ENCODE assay signal across 7 cellular contexts in genomic region chr11:76862794-76863193, GRCh38. TPM values are rescaled to one million over a fixed set of nuclear protein-coding genes. Genes with fewer than 3 reads are reported as not detected.
DNase-seq lines count a peak whose midpoint lies in the region; ATAC-seq, FAIRE-seq and TF ChIP-seq lines count a peak whose summit lies in the region.
"Not testable (repeated sequence)": the region's sequence is repeated elsewhere in the genome, so short reads cannot be mapped to it uniquely, and the experiment has no call there.

No MANE protein-coding gene starts in this region.

- FAIRE-seq in K562 (lab: Jason Lieb, UNC); keratinocyte (lab: Jason Lieb, UNC): not testable (repeated sequence)

- 77% methylated on average over 2 of the region's 2 CpGs for WGBS in K562 (ENCODE audit: insufficient coverage, low coverage, missing lambda C conversion rate)
- WGBS in upper lobe of left lung, 2 donors: 88 to 90% methylated on average over 2 of the region's 2 CpGs

- intact Hi-C loops in K562 (cut with micrococcal nuclease): not testable (repeated sequence)

- TF ChIP-seq RAD21 in K562 (CRISPR knock-in tag; conservative IDR thresholded peaks at IDR 0.05 in 1 of 2, IDR thresholded peaks at IDR 0.05 in 1 of 2): not testable (repeated sequence)

- not testable (repeated sequence) for H3K36me3 Mint-ChIP-seq in T-cell

- peak overlapping the region in 3 of 10 experiments; percentile 4 to 85 (median 83); a peak in 2 of 20 replicates for H3K4me3 ChIP-seq in BLaER1 treated with 17β-estradiol and CSF1 and Interleukin-3, amounts not matched to agents 10 nM and 100 nM
- H3K4me3 ChIP-seq in HEK293 (ENCODE audit: low read depth, low read length); K562: not testable (repeated sequence)
- H3K4me3 ChIP-seq in keratinocyte (ENCODE audit: control insufficient read depth in 2 of 3, extremely low read depth in 1 of 3, insufficient read depth in 2 of 3, low read depth in 1 of 3, low read length in 3 of 3): peak overlapping the region in 1 of 3 experiments; percentile 63
- peak overlapping the region; percentile 100 for H3K4me3 ChIP-seq in neuron (ENCODE audit: low read length)
- peak overlapping the region in 1 of 4 donors; percentile 92 for H3K4me3 ChIP-seq in upper lobe of left lung

- H3K9me3 Mint-ChIP-seq in T-cell: not testable (repeated sequence)

- DNase-seq in T-cell; K562 (ENCODE audit: extremely low read depth in 1 of 4, low spot score in 3 of 4); keratinocyte (ENCODE audit: low read depth, low spot score); upper lobe of left lung: not testable (repeated sequence)

- not testable (repeated sequence) for TF ChIP-seq CTCF in HEK293 (tag by site-specific recombination; IDR thresholded peaks at IDR 0.05); K562 (IDR thresholded peaks at IDR 0.05 in 2 of 3, conservative IDR thresholded peaks at IDR 0.05 in 1 of 3; ENCODE audit: insufficient read depth in 2 of 3, low read depth in 1 of 3, low read length in 3 of 3); keratinocyte (optimal IDR thresholded peaks at IDR 0.05 in 1 of 3, IDR thresholded peaks at IDR 0.05 in 1 of 3, conservative IDR thresholded peaks at IDR 0.05 in 1 of 3; ENCODE audit: extremely low read depth in 1 of 3, insufficient read depth in 2 of 3, low read length in 3 of 3); upper lobe of left lung (IDR thresholded peaks at IDR 0.05)

- not testable (repeated sequence) for TF ChIP-seq EP300 in K562 (IDR thresholded peaks at IDR 0.05; ENCODE audit: low read length); upper lobe of left lung (IDR thresholded peaks at IDR 0.05)

- not testable (repeated sequence) for ATAC-seq in T-cell (replicated peaks in 1 of 4); K562; upper lobe of left lung (ENCODE audit: low FRiP score in 2 of 2)

- not testable (repeated sequence) for H2AFZ ChIP-seq in K562 (ENCODE audit: low read depth, low read length); keratinocyte (ENCODE audit: control insufficient read depth, low read length); neuron (ENCODE audit: low read depth, low read length)

- not testable (repeated sequence) for BruUV-seq in K562 (replicated peaks; lab: Mats Ljungman, UMichigan)

- in situ Hi-C loops in K562 (cut with MboI): not testable (repeated sequence)

- CTCF ChIA-PET in HEK293 (lab: Yijun Ruan, JAX): interaction anchor here (0.6 to 1.4 kb wide), 3 partner anchors 37 to 128 kb away, joined by 3 to 5 read pairs (median 4); no protein-coding TSS in a partner anchor
- CTCF ChIA-PET in T-cell (lab: Charles Lee); K562 (lab: Yijun Ruan, JAX; ENCODE audit: low intra/inter-chr PET ratio): not testable (repeated sequence)

- H3K27ac Mint-ChIP-seq in T-cell: peak overlapping the region; percentile 8 to 54

- H3K9me1 ChIP-seq in K562 (ENCODE audit: control insufficient read depth, insufficient read depth, low read length); keratinocyte (ENCODE audit: control insufficient read depth, extremely low read depth, insufficient read depth, low read length): not testable (repeated sequence)

- peaks cover 23 to 29% (median 26%) of the 10 kb centered on the region in 3 donors for H3K4me1 Mint-ChIP-seq in T-cell

- H4K20me1 ChIP-seq in BLaER1 treated with 17β-estradiol and CSF1 and Interleukin-3, amounts not matched to agents 10 nM and 100 nM: peaks cover 0 to 22% (median 3%) of the 10 kb centered on the region in 11 experiments; a peak in 6 of 22 replicates
- H4K20me1 ChIP-seq in K562 (replicated peaks; ENCODE audit: control insufficient read depth, insufficient read depth, low read length); keratinocyte (ENCODE audit: control insufficient read depth, extremely low read depth, insufficient read depth, low read length): not testable (repeated sequence)

- not testable (repeated sequence) for H3K27ac ChIP-seq in BLaER1 treated with 17β-estradiol and CSF1 and Interleukin-3, amounts not matched to agents 10 nM and 100 nM; HEK293 (ENCODE audit: extremely low read depth, low read depth, low read length); K562 (ENCODE audit: extremely low read depth, low read depth, low read length); keratinocyte (ENCODE audit: control insufficient read depth, insufficient read depth, low read length)
- H3K27ac ChIP-seq in upper lobe of left lung: peak overlapping the region in 3 of 4 donors; percentile 2 to 57 (median 46)

- H3K36me3 ChIP-seq in BLaER1 treated with 17β-estradiol and CSF1 and Interleukin-3, amounts not matched to agents 10 nM and 100 nM: peaks cover 0 to 22% (median 5%) of the 10 kb centered on the region in 11 experiments; a peak in 12 of 22 replicates
- H3K36me3 ChIP-seq in HEK293 (ENCODE audit: control insufficient read depth in 2 of 2, insufficient read depth in 1 of 2, low read length in 2 of 2); K562 (ENCODE audit: control insufficient read depth, insufficient read depth, low read length); keratinocyte (ENCODE audit: control insufficient read depth in 2 of 2, extremely low read depth in 1 of 2, insufficient read depth in 2 of 2, low read length in 2 of 2); upper lobe of left lung: not testable (repeated sequence)
- H3K36me3 ChIP-seq in neuron (ENCODE audit: insufficient read depth, low read length): peaks cover 10% of the 10 kb centered on the region

- dilution Hi-C loops in keratinocyte (cut with MboI; ENCODE audit: extremely low pct_ligation_motif_present, low sequenced_read_pairs): not testable (repeated sequence)

- H3K9me3 ChIP-seq in BLaER1 treated with 17β-estradiol and CSF1 and Interleukin-3, amounts not matched to agents 10 nM and 100 nM (replicated peaks in 1 of 11); HEK293 (ENCODE audit: control insufficient read depth, insufficient read depth, low read depth, low read length); K562 (replicated peaks; ENCODE audit: control insufficient read depth, insufficient read depth, low read depth, low read length); keratinocyte (ENCODE audit: control insufficient read depth, low read depth, low read length); neuron (ENCODE audit: low read length); upper lobe of left lung: not testable (repeated sequence)

- H3K27me3 ChIP-seq in BLaER1 treated with 17β-estradiol and CSF1 and Interleukin-3, amounts not matched to agents 10 nM and 100 nM; K562 (ENCODE audit: control insufficient read depth in 2 of 2, insufficient read depth in 2 of 2, low read length in 2 of 2); keratinocyte (ENCODE audit: control insufficient read depth, extremely low read depth, insufficient read depth, low read length); neuron (ENCODE audit: insufficient read depth, low read length); upper lobe of left lung: not testable (repeated sequence)

- peaks cover 19 to 57% (median 45%) of the 10 kb centered on the region in 10 experiments for H3K4me1 ChIP-seq in BLaER1 treated with 17β-estradiol and CSF1 and Interleukin-3, amounts not matched to agents 10 nM and 100 nM
- not testable (repeated sequence) for H3K4me1 ChIP-seq in HEK293 (ENCODE audit: control insufficient read depth, insufficient read depth, low read length)
- H3K4me1 ChIP-seq in K562 (replicated peaks in 1 of 2; ENCODE audit: control insufficient read depth in 2 of 2, insufficient read depth in 2 of 2, low read length in 2 of 2) (peaks cover 16 to 23% of the 10 kb centered on the region in 2 experiments; a peak in 4 of 5 replicates), keratinocyte (ENCODE audit: control insufficient read depth, extremely low read depth, insufficient read depth, low read length) (peaks cover 23% of the 10 kb centered on the region), neuron (ENCODE audit: insufficient read depth, low read length) (peaks cover 21% of the 10 kb centered on the region), upper lobe of left lung (peaks cover 19 to 39% (median 31%) of the 10 kb centered on the region in 4 donors)

- H3K4me3 Mint-ChIP-seq in T-cell: not testable (repeated sequence)

- peaks cover 27% of the 10 kb centered on the region for H3K79me2 ChIP-seq in K562 (ENCODE audit: control insufficient read depth, insufficient read depth, low read length)
- H3K79me2 ChIP-seq in keratinocyte (ENCODE audit: control insufficient read depth, insufficient read depth, low read length): peaks cover 57% of the 10 kb centered on the region

- not testable (repeated sequence) for TF ChIP-seq POLR2A in K562 (conservative IDR thresholded peaks at IDR 0.05); upper lobe of left lung (IDR thresholded peaks at IDR 0.05)

- H3K4me2 ChIP-seq in BLaER1 treated with 17β-estradiol and CSF1 and Interleukin-3, amounts not matched to agents 10 nM and 100 nM: peak overlapping the region in 9 of 11 experiments; percentile 4 to 99 (median 96); a peak in 14 of 22 replicates
- not testable (repeated sequence) for H3K4me2 ChIP-seq in K562 (ENCODE audit: insufficient read depth, low read length)
- H3K4me2 ChIP-seq in keratinocyte (ENCODE audit: control insufficient read depth, extremely low read depth, insufficient read depth, low read depth, low read length): peak overlapping the region; percentile 77

- POLR2A ChIA-PET in HEK293 (lab: Yijun Ruan, JAX); T-cell (lab: Charles Lee): not testable (repeated sequence)
- POLR2A ChIA-PET in K562 (lab: Yijun Ruan, JAX): interaction anchor here (0.6 to 4.3 kb wide), 7 partner anchors 8 to 139 kb away, joined by 3 to 12 read pairs (median 3); no protein-coding TSS in a partner anchor

- H3K9ac ChIP-seq in BLaER1 treated with 17β-estradiol and CSF1 and Interleukin-3, amounts not matched to agents 10 nM and 100 nM; K562 (ENCODE audit: insufficient read depth in 1 of 2, low read depth in 2 of 2, low read length in 2 of 2); keratinocyte (ENCODE audit: control insufficient read depth, extremely low read depth, insufficient read depth, low read length): not testable (repeated sequence)

- H3K27me3 Mint-ChIP-seq in T-cell: not testable (repeated sequence)

RNA-seq across cellular contexts. Expression of gene ACER3, which starts 2.1 kb away (rescaled TPM):
- total RNA-seq in T-cell (1 to 10 TPM; 4.3 to 9.0 (median 5.2) TPM), K562 (2014; rRNA removed) (5.6 and 7.5 TPM in 2 replicates), K562 (2014; rRNA removed; fragmentation: Illumina TruSeq; extraction: Trizol) (9.5 and 13.3 TPM in 2 replicates), K562 (2015; rRNA removed; fragmentation: Illumina TruSeq; extraction: Trizol) (8.6 and 10.3 TPM in 2 replicates), K562 (2021) (10.5 and 13.1 TPM in 2 replicates), upper lobe of left lung (10 to 100 TPM; 10.5 to 46.7 (median 17.1) TPM)
- total RNA-seq in K562 (2011; cell fraction: chromatin; rRNA removed; ENCODE audit: low replicate concordance): 28.7 and 32.1 TPM in 2 replicates
- 16.7 and 18.3 TPM in 2 replicates for total RNA-seq in K562 (2011; cell fraction: nucleolus; rRNA removed)
- 17.2 and 24.5 TPM in 2 replicates for total RNA-seq in K562 (2011; cell fraction: nucleoplasm; rRNA removed)
- polyA plus RNA-seq in K562 (2011; rRNA removed) (18.7 and 23.8 TPM in 2 replicates), K562 (2014; fragmentation: Illumina TruSeq; extraction: Trizol) (8.2 and 11.3 TPM in 2 replicates), K562 (2014; fragmentation: Nextera tagmentation; extraction: Ambion mirVana) (1 to 10 TPM; 2.0 to 3.0 TPM), K562 (2014; rRNA removed) (6.1 and 6.2 TPM in 2 replicates), keratinocyte (25.5 to 55.0 TPM (median 36.1 TPM) in 3 replicates)
- 6.5 and 9.3 TPM in 2 replicates for polyA plus RNA-seq in K562 (2011; cell fraction: cytosol; rRNA removed)
- polyA plus RNA-seq in K562 (2011; cell fraction: nucleus; rRNA removed): 11.8 and 12.2 TPM in 2 replicates
- polyA plus RNA-seq in K562 (2012): 6.9 and 7.1 TPM in 2 replicates
- 21.6 and 23.6 TPM in 2 replicates for polyA minus RNA-seq in K562 (2011; rRNA and poly(A)+ RNA removed)
- polyA minus RNA-seq in K562 (2011; cell fraction: cytosol; rRNA and poly(A)+ RNA removed): 5.0 and 5.7 TPM in 2 replicates
- polyA minus RNA-seq in K562 (2011; cell fraction: nucleus; rRNA and poly(A)+ RNA removed): 14.5 and 14.7 TPM in 2 replicates
- 5.1 TPM for polyA plus RNA-seq in keratinocyte (2011; ENCODE audit: low read depth)
- 13.6 and 35.6 TPM in 2 replicates for polyA plus RNA-seq in keratinocyte (2011; cell fraction: cytosol; rRNA removed)
- 27.4 and 29.5 TPM in 2 replicates for polyA plus RNA-seq in keratinocyte (2011; cell fraction: nucleus; rRNA removed)
- polyA plus RNA-seq in keratinocyte (2012; ENCODE audit: low replicate concordance): 5.3 and 31.7 TPM in 2 replicates
- 15.0 to 47.3 TPM (median 33.2 TPM) in 3 replicates for polyA minus RNA-seq in keratinocyte
- 20.7 TPM for polyA minus RNA-seq in keratinocyte (2011; cell fraction: cytosol; rRNA and poly(A)+ RNA removed)
- 26.4 and 50.2 TPM in 2 replicates for polyA minus RNA-seq in keratinocyte (2011; cell fraction: nucleus; rRNA and poly(A)+ RNA removed)
